In the genomic region with DNA sequence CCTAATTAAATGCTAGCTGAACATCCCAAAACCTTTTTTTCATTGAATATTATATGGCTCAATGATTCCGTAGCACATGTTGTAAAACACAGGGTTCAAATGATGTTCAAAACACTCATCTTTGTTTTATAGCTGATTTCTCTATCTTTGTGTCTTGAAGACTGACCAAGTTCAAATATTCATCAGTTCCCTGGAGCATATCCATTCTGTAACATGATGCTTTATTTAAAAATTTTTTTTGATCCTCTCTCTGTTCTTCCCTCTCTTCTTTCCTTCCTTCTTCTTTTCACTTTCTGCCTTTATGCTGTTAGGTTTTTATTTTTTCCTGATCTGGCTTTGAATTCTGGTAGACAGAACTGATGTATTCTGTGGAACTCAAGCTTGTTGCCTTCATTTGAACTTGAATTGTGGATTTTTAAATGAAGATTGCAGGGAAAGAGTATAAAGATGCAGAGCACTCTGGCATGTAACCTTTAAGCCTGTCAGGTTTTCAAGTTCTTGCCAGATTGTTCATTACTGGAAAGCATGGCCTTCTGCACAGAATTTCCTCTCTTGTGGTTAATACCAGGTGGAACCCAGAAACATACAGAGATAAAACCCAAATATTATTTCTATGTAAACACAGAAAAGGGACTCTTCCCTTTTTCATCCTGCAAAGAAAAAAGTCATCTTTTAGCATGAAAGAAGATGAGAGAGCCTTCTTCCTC, we compare ENCODE assay signal across 15 cellular contexts. TPM values are rescaled to one million over a fixed set of nuclear protein-coding genes. Genes with fewer than 3 reads are reported as not detected.
DNase-seq lines count a peak whose midpoint lies in the region; ATAC-seq and TF ChIP-seq lines count a peak whose summit lies in the region.
"Had no signal": no experiment of that assay in that cellular context is flagged by ENCODE, and none has a peak within 500 bp of the region (broad histone marks: within the 10 kb centered on the region; RNA-seq: fewer than 3 reads in every experiment).

No MANE protein-coding gene starts in this region.

- H3K4me1 Mint-ChIP-seq in activated naive CD4-positive, alpha-beta T cell treated with anti-CD3 and anti-CD28 coated beads for 36 hours (ENCODE audit: low read depth) = peaks cover 63% of the 10 kb centered on the region
- peaks cover 66% of the 10 kb centered on the region for H3K4me1 Mint-ChIP-seq in activated B cell treated with CpG ODN at 0.5 μM for 24 hours

- peak overlapping the region; percentile 36 for H3K27ac ChIP-seq in thymus (ENCODE audit: low read depth)

- TF ChIP-seq CTCF in activated B cell treated with CpG ODN at 0.5 μM for 24 hours (IDR thresholded peaks at IDR 0.05) (no peak), fibroblast of mammary gland (conservative IDR thresholded peaks at IDR 0.05; ENCODE audit: control insufficient read depth, insufficient read depth, low read depth, low read length) (no peak)

- no peak overlapping the region for H3K4me3 ChIP-seq in fibroblast of mammary gland (ENCODE audit: control insufficient read depth, low read depth, low read length)
- no peak overlapping the region for H3K4me3 ChIP-seq in thymus (ENCODE audit: low read length)

- no peak overlapping the region for H3K4me3 Mint-ChIP-seq in activated naive CD4-positive, alpha-beta T cell treated with anti-CD3 and anti-CD28 coated beads for 36 hours
- peak overlapping the region; percentile 44 for H3K4me3 Mint-ChIP-seq in activated B cell treated with CpG ODN at 0.5 μM for 24 hours

- no peaks in the 10 kb centered on the region for H3K27me3 ChIP-seq in thymus (ENCODE audit: control insufficient read depth, insufficient read depth)

- intact Hi-C loops in activated naive CD4-positive, alpha-beta T cell treated with anti-CD3 and anti-CD28 coated beads for 36 hours (cut with micrococcal nuclease) = loop anchor here (2.0 to 5.0 kb wide), 4 partner anchors 44 to 344 kb away; a partner anchor contains a TSS
- intact Hi-C loops in activated B cell treated with CpG ODN at 0.5 μM for 24 hours (cut with micrococcal nuclease) = no loop called here

- H3K36me3 Mint-ChIP-seq in activated naive CD4-positive, alpha-beta T cell treated with anti-CD3 and anti-CD28 coated beads for 36 hours (ENCODE audit: low read depth) = peaks cover 6% of the 10 kb centered on the region
- peaks cover 10% of the 10 kb centered on the region for H3K36me3 Mint-ChIP-seq in activated B cell treated with CpG ODN at 0.5 μM for 24 hours (ENCODE audit: low read depth)

- H3K27ac Mint-ChIP-seq in activated naive CD4-positive, alpha-beta T cell treated with anti-CD3 and anti-CD28 coated beads for 36 hours = peak overlapping the region; percentile 85
- H3K27ac Mint-ChIP-seq in activated B cell treated with CpG ODN at 0.5 μM for 24 hours = peak overlapping the region; percentile 86

- CTCF ChIA-PET in activated naive CD4-positive, alpha-beta T cell treated with anti-CD3 and anti-CD28 coated beads for 36 hours (lab: Charles Lee) = interaction anchor here (0.6 to 1.7 kb wide), 4 partner anchors 13 to 787 kb away, joined by 3 to 4 read pairs (median 4); no protein-coding TSS in a partner anchor
- CTCF ChIA-PET in activated B cell treated with CpG ODN at 0.5 μM for 24 hours (lab: Charles Lee) = interaction anchor here (1.2 to 2.4 kb wide), 2 partner anchors 13 to 24 kb away, joined by 4 to 14 read pairs; no protein-coding TSS in a partner anchor

- no peak for ATAC-seq in activated B cell treated with CpG ODN at 0.5 μM for 24 hours (ENCODE audit: low read depth)

- no peaks in the 10 kb centered on the region for H3K27me3 Mint-ChIP-seq in activated naive CD4-positive, alpha-beta T cell treated with anti-CD3 and anti-CD28 coated beads for 36 hours (ENCODE audit: low read depth)
- H3K27me3 Mint-ChIP-seq in activated B cell treated with CpG ODN at 0.5 μM for 24 hours = no peaks in the 10 kb centered on the region

- peak; percentile 51 for DNase-seq in activated naive CD4-positive, alpha-beta T cell treated with anti-CD3 and anti-CD28 coated beads for 36 hours
- DNase-seq in activated naive CD4-positive, alpha-beta T cell treated with anti-CD3 and anti-CD28 coated beads, Interleukin-2, amount 50 U/mL, for 16 hours = no peak
- DNase-seq in activated B cell treated with CpG ODN at 0.5 μM for 24 hours (no peak), fibroblast of mammary gland (ENCODE audit: low read depth) (peak; percentile 50), T-helper 9 cell (no peak), GOT3 (lab: John Stamatoyannopoulos, UW) (no peak)
- DNase-seq in activated effector memory CD4-positive, alpha-beta T cell treated with anti-CD3 and anti-CD28 coated beads, Interleukin-2, amount 50 U/mL, for 16 hours = no peak
- DNase-seq: amygdala; effector memory CD4-positive, alpha-beta T cell; head of caudate nucleus; NCI-H1105 treated with DMSO at 0.1 percent for 48 hours; NCI-H69; nucleus accumbens; SHP77 treated with DMSO at 0.1 percent for 48 hours had no signal

- 94% methylated on average over 1 of the region's 1 CpG for WGBS in thymus

- POLR2A ChIA-PET in activated B cell treated with CpG ODN at 0.5 μM for 24 hours (lab: Charles Lee) = interaction anchor here (0.5 to 3.9 kb wide), 6 partner anchors 10 to 73 kb away, joined by 3 to 13 read pairs (median 3); a partner anchor contains a TSS

- no peaks in the 10 kb centered on the region for H3K9me3 Mint-ChIP-seq in activated naive CD4-positive, alpha-beta T cell treated with anti-CD3 and anti-CD28 coated beads for 36 hours
- no peaks in the 10 kb centered on the region for H3K9me3 Mint-ChIP-seq in activated B cell treated with CpG ODN at 0.5 μM for 24 hours

- H3K36me3 ChIP-seq in thymus (ENCODE audit: control insufficient read depth, insufficient read depth) = peaks cover 3% of the 10 kb centered on the region

- H3K9me3 ChIP-seq in thymus (ENCODE audit: control insufficient read depth) = no peaks in the 10 kb centered on the region

- H3K4me1 ChIP-seq in thymus (ENCODE audit: control insufficient read depth, insufficient read depth, low read length) = peaks cover 24% of the 10 kb centered on the region

RNA-seq across cellular contexts. Expression of a gene that starts 39.5 kb away (rescaled TPM):
- under 1 TPM; 0.07 to 0.41 TPM for total RNA-seq in activated naive CD4-positive, alpha-beta T cell treated with anti-CD3 and anti-CD28 coated beads for 36 hours
- 0.07 TPM in 1 of 2 replicates, not detected in the other for total RNA-seq in activated B cell treated with CpG ODN at 0.5 μM for 24 hours
- polyA plus RNA-seq in thymus = 0.09 TPM

RNA-seq across cellular contexts. Expression of a gene that starts 45.3 kb away (rescaled TPM):
- 100 to 1,000 TPM; 126 to 132 TPM for total RNA-seq in activated naive CD4-positive, alpha-beta T cell treated with anti-CD3 and anti-CD28 coated beads for 36 hours
- total RNA-seq in activated B cell treated with CpG ODN at 0.5 μM for 24 hours = 73.1 and 90.4 TPM in 2 replicates
- 49.4 TPM for polyA plus RNA-seq in thymus

Comparison
In these comparisons a context has a peak if more than half of its experiments do, and no peak if none do; other contexts are left out.
1. DNase-seq: peak in activated naive CD4-positive, alpha-beta T cell treated with anti-CD3 and anti-CD28 coated beads for 36 hours (single experiment) and fibroblast of mammary gland (single experiment); none in activated naive CD4-positive, alpha-beta T cell treated with anti-CD3 and anti-CD28 coated beads, Interleukin-2, amount 50 U/mL, for 16 hours (single experiment), activated B cell treated with CpG ODN at 0.5 μM for 24 hours (single experiment), T-helper 9 cell (single experiment), activated effector memory CD4-positive, alpha-beta T cell treated with anti-CD3 and anti-CD28 coated beads, Interleukin-2, amount 50 U/mL, for 16 hours (single experiment) and GOT3 (single experiment).